In genomic region chr13:42891591-42891990, GRCh38 we compare ENCODE assay signal across 24 cellular contexts.
"Had no signal": no experiment of that assay in that cellular context is flagged by ENCODE, and none has a peak within 500 bp of the region (broad histone marks: within the 10 kb centered on the region; RNA-seq: fewer than 3 reads in every experiment).

No MANE protein-coding gene starts in this region.

- H3K27ac Mint-ChIP-seq: activated CD4-positive, alpha-beta memory T cell treated with anti-CD3 and anti-CD28 coated beads, Interleukin-2, amount 10 ng/mL, durations not matched to agents 7 days and 5 days; activated CD4-positive, alpha-beta T cell treated with anti-CD3 and anti-CD28 coated beads for 36 hours; activated naive CD4-positive, alpha-beta T cell treated with anti-CD3 and anti-CD28 coated beads, Interleukin-2, amount 50 U/mL, for 24 hours; activated T-helper 2 cell treated with anti-CD3 and anti-CD28 coated beads, Interferon-gamma antibody, Interleukin-2, Interleukin-4, amounts not matched to agents 10 μg/mL and 5 μg/mL and 100 μg/mL, durations not matched to agents 14 hours and 24 hours and 36 hours had no signal

- H3K27ac ChIP-seq: breast epithelium, Peyer's patch, RWPE1, SJCRH30, WERI-Rb-1 had no signal

- ATAC-seq: activated CD4-positive, alpha-beta T cell treated with anti-CD3 and anti-CD28 coated beads for 36 hours had no signal

- H3K36me3 ChIP-seq: breast epithelium, SJCRH30, WERI-Rb-1 had no signal

- H3K4me3 Mint-ChIP-seq: activated CD4-positive, alpha-beta memory T cell treated with anti-CD3 and anti-CD28 coated beads, Interleukin-2, amount 10 ng/mL, durations not matched to agents 7 days and 5 days; activated CD4-positive, alpha-beta T cell treated with anti-CD3 and anti-CD28 coated beads for 36 hours; activated naive CD4-positive, alpha-beta T cell treated with anti-CD3 and anti-CD28 coated beads, Interleukin-2, amount 50 U/mL, for 24 hours had no signal

- H3K9me3 ChIP-seq: breast epithelium, Peyer's patch, SJCRH30, SK-N-SH had no signal

- H3K27me3 ChIP-seq: breast epithelium, Peyer's patch, SJCRH30 had no signal

- H3K27me3 Mint-ChIP-seq: activated CD4-positive, alpha-beta memory T cell treated with anti-CD3 and anti-CD28 coated beads, Interleukin-2, amount 10 ng/mL, durations not matched to agents 7 days and 5 days; activated CD4-positive, alpha-beta T cell treated with anti-CD3 and anti-CD28 coated beads for 36 hours; activated naive CD4-positive, alpha-beta T cell treated with anti-CD3 and anti-CD28 coated beads, Interleukin-2, amount 50 U/mL, for 24 hours had no signal

- H3K4me3 ChIP-seq: breast epithelium, Peyer's patch, SJCRH30 had no signal

- H3K9me3 Mint-ChIP-seq: activated CD4-positive, alpha-beta memory T cell treated with anti-CD3 and anti-CD28 coated beads, Interleukin-2, amount 10 ng/mL, durations not matched to agents 7 days and 5 days; activated naive CD4-positive, alpha-beta T cell treated with anti-CD3 and anti-CD28 coated beads, Interleukin-2, amount 50 U/mL, for 24 hours; activated T-helper 2 cell treated with anti-CD3 and anti-CD28 coated beads, Interferon-gamma antibody, Interleukin-2, Interleukin-4, amounts not matched to agents 10 μg/mL and 5 μg/mL and 100 μg/mL, durations not matched to agents 14 hours and 24 hours and 36 hours had no signal

- DNase-seq: activated CD4-positive, alpha-beta memory T cell treated with anti-CD3 and anti-CD28 coated beads, Interleukin-2, amount 10 ng/mL, durations not matched to agents 7 days and 5 days; activated CD4-positive, alpha-beta T cell treated with anti-CD3 and anti-CD28 coated beads for 36 hours; activated CD4-positive, alpha-beta T cell treated with anti-CD3 and anti-CD28 coated beads, Interleukin-2, amount 50 U/mL, for 1 hour; activated T-cell treated with anti-CD3 and anti-CD28 coated beads for 4 hours; activated T-cell treated with anti-CD3 and anti-CD28 coated beads, Interleukin-2, amount 50 U/mL, for 48 hours; aorta; Kasumi-1; KBM-7; NCI-H1105 treated with DMSO at 0.1 percent for 48 hours; NCI-H1436 treated with DMSO at 0.1 percent for 48 hours; NCI-H187; NCI-H2081; NCI-H446; NCI-H524; Peyer's patch; Right ventricle myocardium superior; SJCRH30; SK-N-SH; T-helper 1 cell; WERI-Rb-1 had no signal

- H3K4me1 Mint-ChIP-seq: activated CD4-positive, alpha-beta memory T cell treated with anti-CD3 and anti-CD28 coated beads, Interleukin-2, amount 10 ng/mL, durations not matched to agents 7 days and 5 days; activated CD4-positive, alpha-beta T cell treated with anti-CD3 and anti-CD28 coated beads for 36 hours; activated naive CD4-positive, alpha-beta T cell treated with anti-CD3 and anti-CD28 coated beads, Interleukin-2, amount 50 U/mL, for 24 hours had no signal
